20 cellular contexts compared by ENCODE assay signal in genomic region chr5:127013407-127013806, GRCh38. TPM values are rescaled to one million over a fixed set of nuclear protein-coding genes. Genes with fewer than 3 reads are reported as not detected.
DNase-seq lines count a peak whose midpoint lies in the region; ATAC-seq and TF ChIP-seq lines count a peak whose summit lies in the region.
"Had no signal": no experiment of that assay in that cellular context is flagged by ENCODE, and none has a peak within 500 bp of the region (broad histone marks: within the 10 kb centered on the region; RNA-seq: fewer than 3 reads in every experiment).

No MANE protein-coding gene starts in this region.

- peaks cover 7% of the 10 kb centered on the region for H3K79me2 ChIP-seq in GM23338 (replicated peaks; ENCODE audit: insufficient read depth)
- H3K79me2 ChIP-seq in PC-9 (ENCODE audit: low read depth), result no peaks in the 10 kb centered on the region

- no peaks in the 10 kb centered on the region for H3K9me3 ChIP-seq in skeletal muscle satellite cell (replicated peaks; ENCODE audit: low read length)
- H3K9me3 ChIP-seq in PC-9 (ENCODE audit: insufficient read depth, low read depth), result no peaks in the 10 kb centered on the region
- H3K9me3 ChIP-seq: BE2C, Caco-2, mucosa of descending colon had no signal

- H3K27me3 Mint-ChIP-seq in endothelial cell (ENCODE audit: unreplicated experiment) (no peaks in the 10 kb centered on the region), T-cell (no peaks in the 10 kb centered on the region), GM23338 (ENCODE audit: insufficient read depth, low read depth, poor library complexity) (no peaks in the 10 kb centered on the region)

- no peak overlapping the region for H3K4me3 Mint-ChIP-seq in endothelial cell (ENCODE audit: unreplicated experiment)
- H3K4me3 Mint-ChIP-seq in T-cell, result peak overlapping the region in 1 of 3 donors; percentile 12
- H3K4me3 Mint-ChIP-seq in GM23338, result no peak overlapping the region
- H3K4me3 Mint-ChIP-seq: H9, immature natural killer cell, neural crest cell had no signal

- no peaks in the 10 kb centered on the region for H3K9me2 ChIP-seq in GM23338 (ENCODE audit: insufficient read depth)
- no peaks in the 10 kb centered on the region; the same call in 1 of the 2 replicates for H3K9me2 ChIP-seq in PC-9 (ENCODE audit: insufficient read depth)

- H4K20me1 ChIP-seq in GM23338 (replicated peaks; ENCODE audit: insufficient read depth), result no peaks in the 10 kb centered on the region
- H4K20me1 ChIP-seq in PC-9 (ENCODE audit: insufficient read depth), result no peaks in the 10 kb centered on the region

- H3K4me2 ChIP-seq in skeletal muscle satellite cell (ENCODE audit: low read length), result peak overlapping the region; percentile 67
- no peak overlapping the region for H3K4me2 ChIP-seq in GM23338
- no peak overlapping the region for H3K4me2 ChIP-seq in PC-9

- peak overlapping the region; percentile 59 for H3K9ac ChIP-seq in skeletal muscle satellite cell (ENCODE audit: low read depth, low read length)

- H3K36me3 ChIP-seq in skeletal muscle satellite cell (ENCODE audit: insufficient read depth, low read length), result no peaks in the 10 kb centered on the region
- H3K36me3 ChIP-seq in GM23338 (ENCODE audit: insufficient read depth), result no peaks in the 10 kb centered on the region
- H3K36me3 ChIP-seq in PC-9 (ENCODE audit: low read depth), result no peaks in the 10 kb centered on the region
- H3K36me3 ChIP-seq: BE2C, cardiac muscle cell had no signal

- CTCF ChIA-PET in T-cell (lab: Charles Lee) (no interaction called here), PC-9 (lab: Charles Lee) (no interaction called here)

- TF ChIP-seq CTCF in endothelial cell (IDR thresholded peaks at IDR 0.05; ENCODE audit: unreplicated experiment) (no peak), GM23338 (conservative IDR thresholded peaks at IDR 0.05; ENCODE audit: low read depth in 2 of 2) (no peak), PC-9 (conservative IDR thresholded peaks at IDR 0.05) (no peak)

- no TSS peak for BruUV-seq in PC-9 (replicated peaks; lab: Mats Ljungman, UMichigan)

- H3K27ac ChIP-seq in GM23338 (ENCODE audit: low read depth) (no peak overlapping the region), PC-9 (no peak overlapping the region)
- H3K27ac ChIP-seq: cardiac muscle cell, foreskin keratinocyte had no signal

- H3K9me3 Mint-ChIP-seq in endothelial cell (ENCODE audit: unreplicated experiment) (no peaks in the 10 kb centered on the region), T-cell (no peaks in the 10 kb centered on the region), GM23338 (0 out of 3 replicates have a peak, but pooled peaks cover 2% of the 10 kb centered on the region)
- H3K9me3 Mint-ChIP-seq: neural crest cell had no signal

- H3K4me1 ChIP-seq in skeletal muscle satellite cell (ENCODE audit: control insufficient read depth, insufficient read depth, low read length) (peaks cover 48% of the 10 kb centered on the region), GM23338 (ENCODE audit: insufficient read depth) (no peaks in the 10 kb centered on the region; the same call in 1 of the 2 replicates), PC-9 (replicated peaks; ENCODE audit: insufficient read depth) (no peaks in the 10 kb centered on the region)
- H3K4me1 ChIP-seq: BE2C, Caco-2, foreskin keratinocyte had no signal

- peak; percentile 20 for DNase-seq in Daoy (ENCODE audit: low read depth)
- DNase-seq in LHCN-M2 (ENCODE audit: low read depth), result peak; percentile 19
- no peak for DNase-seq in endothelial cell (ENCODE audit: low spot score)
- no peak for DNase-seq in T-cell
- DNase-seq in GM23338 (ENCODE audit: low spot score), result no peak
- no peak for DNase-seq in PC-9
- DNase-seq: activated naive CD4-positive, alpha-beta T cell treated with anti-CD3 and anti-CD28 coated beads, Interleukin-2, amount 50 U/mL, for 16 hours; activated T-cell treated with anti-CD3 and anti-CD28 coated beads, Interleukin-2, amount 50 U/mL, for 48 hours; BE2C; Caco-2; H9; immature natural killer cell; mucosa of descending colon; NCI-H146; NCI-H510A treated with DMSO at 0.1 percent for 48 hours had no signal

- no peak for ATAC-seq in T-cell (replicated peaks in 1 of 4)
- no peak for ATAC-seq in GM23338
- ATAC-seq: foreskin keratinocyte, K562 had no signal

- H3K4me3 ChIP-seq in skeletal muscle satellite cell (ENCODE audit: low read length) (peak overlapping the region; percentile 41), GM23338 (no peak overlapping the region), PC-9 (no peak overlapping the region)
- H3K4me3 ChIP-seq: cardiac muscle cell, K562, mucosa of descending colon had no signal

- H3K27me3 ChIP-seq in skeletal muscle satellite cell (ENCODE audit: control insufficient read depth, insufficient read depth, low read length) (no peaks in the 10 kb centered on the region), GM23338 (ENCODE audit: insufficient read depth) (no peaks in the 10 kb centered on the region), PC-9 (ENCODE audit: insufficient read depth, low read depth) (no peaks in the 10 kb centered on the region)
- H3K27me3 ChIP-seq: BE2C, cardiac muscle cell had no signal

- H2AFZ ChIP-seq in GM23338, result no peak overlapping the region
- H2AFZ ChIP-seq in PC-9, result no peak overlapping the region

- H3K4me1 Mint-ChIP-seq in endothelial cell (ENCODE audit: unreplicated experiment), result peaks cover 38% of the 10 kb centered on the region
- H3K4me1 Mint-ChIP-seq in T-cell, result peaks cover 29 to 54% (median 35%) of the 10 kb centered on the region in 3 donors
- peaks cover 12% of the 10 kb centered on the region for H3K4me1 Mint-ChIP-seq in GM23338
- H3K4me1 Mint-ChIP-seq: neural crest cell had no signal

- peak overlapping the region; percentile 94 for H3K27ac Mint-ChIP-seq in endothelial cell (ENCODE audit: unreplicated experiment)
- no peak overlapping the region for H3K27ac Mint-ChIP-seq in T-cell
- no peak overlapping the region for H3K27ac Mint-ChIP-seq in GM23338
- H3K27ac Mint-ChIP-seq: H9, immature natural killer cell had no signal

- intact Hi-C loops in PC-9 (cut with micrococcal nuclease; ENCODE audit: unreplicated experiment), result no loop called here

- POLR2A ChIA-PET in T-cell (lab: Charles Lee) (no interaction called here), PC-9 (lab: Charles Lee; ENCODE audit: unreplicated experiment) (no interaction called here)

- H3K36me3 Mint-ChIP-seq in endothelial cell (ENCODE audit: low read depth, unreplicated experiment) (peaks cover 3% of the 10 kb centered on the region), T-cell (no peaks in the 10 kb centered on the region), GM23338 (ENCODE audit: low read depth) (no peaks in the 10 kb centered on the region)
- H3K36me3 Mint-ChIP-seq: immature natural killer cell had no signal

- H3F3A ChIP-seq in GM23338 (replicated peaks; ENCODE audit: low read depth) (no peaks in the 10 kb centered on the region), PC-9 (ENCODE audit: insufficient read depth, low read depth) (no peaks in the 10 kb centered on the region)

RNA-seq across cellular contexts. Expression of gene MARCHF3, which starts 17.0 kb away (rescaled TPM):
- total RNA-seq in Daoy (2014; rRNA removed; shearing (Covaris generic)), result 7.5 and 9.9 TPM in 2 replicates
- total RNA-seq in LHCN-M2 (2014; rRNA removed), result 13.7 and 15.9 TPM in 2 replicates
- 14.6 TPM for polyA plus RNA-seq in LHCN-M2 (2012)
- total RNA-seq in endothelial cell (ENCODE audit: unreplicated experiment), result 47.9 TPM
- 7.2 and 8.6 TPM in 2 replicates for total RNA-seq in skeletal muscle satellite cell (2012; rRNA removed)
- total RNA-seq in T-cell, result 1 to 10 TPM; 5.6 to 9.9 (median 7.6) TPM
- 12.5 and 12.7 TPM in 2 replicates for total RNA-seq in GM23338 (2014; rRNA removed; shearing (Covaris generic))
- polyA plus RNA-seq in GM23338 (2016; fragmentation: Nextera tagmentation; extraction: Ambion mirVana), result 7.0 and 8.7 TPM in 2 replicates
- 0.35 and 0.75 TPM in 2 replicates for total RNA-seq in PC-9 (2021)

RNA-seq across cellular contexts. Expression of gene C5orf63, which starts 59.9 kb away (rescaled TPM):
- 1.7 and 4.7 TPM in 2 replicates for total RNA-seq in Daoy (2014; rRNA removed; shearing (Covaris generic))
- total RNA-seq in LHCN-M2 (2014; rRNA removed) (2.5 and 2.8 TPM in 2 replicates), endothelial cell (ENCODE audit: unreplicated experiment) (2.0 TPM), T-cell (10 to 100 TPM in 4 of 5 donors, 1 to 10 TPM in 1; 7.4 to 13.5 (median 11.5) TPM), PC-9 (2021) (9.8 and 9.9 TPM in 2 replicates)
- polyA plus RNA-seq in LHCN-M2 (2012), result 3.8 TPM
- total RNA-seq in skeletal muscle satellite cell (2012; rRNA removed), result 1.5 and 2.0 TPM in 2 replicates
- 2.1 and 6.8 TPM in 2 replicates for total RNA-seq in GM23338 (2014; rRNA removed; shearing (Covaris generic))
- polyA plus RNA-seq in GM23338 (2016; fragmentation: Nextera tagmentation; extraction: Ambion mirVana), result 8.1 and 10.5 TPM in 2 replicates

Comparison
In these comparisons a context has a peak if more than half of its experiments do, and no peak if none do; other contexts are left out.
1. DNase-seq: peak in Daoy (single experiment) and LHCN-M2 (single experiment); none in endothelial cell (single experiment), T-cell (0 of 34), GM23338 (single experiment) and PC-9 (0 of 2).